ENCODE assay signal across 10 cellular contexts in genomic region chr15:75902129-75902557, GRCh38. TPM values are rescaled to one million over a fixed set of nuclear protein-coding genes. Genes with fewer than 3 reads are reported as not detected.
DNase-seq lines count a peak whose midpoint lies in the region; ATAC-seq and TF ChIP-seq lines count a peak whose summit lies in the region.
"Had no signal": no experiment of that assay in that cellular context is flagged by ENCODE, and none has a peak within 500 bp of the region (broad histone marks: within the 10 kb centered on the region; RNA-seq: fewer than 3 reads in every experiment).

No MANE protein-coding gene starts in this region.

- peaks cover 41% of the 10 kb centered on the region for H3K4me1 Mint-ChIP-seq in CD4-positive, alpha-beta T cell (ENCODE audit: low read depth)
- H3K4me1 Mint-ChIP-seq in activated CD8-positive, alpha-beta T cell treated with anti-CD3 and anti-CD28 coated beads, Interleukin-2, amount 10 ng/mL, durations not matched to agents 7 days and 5 days (ENCODE audit: low read depth), result peaks cover 45% of the 10 kb centered on the region

- POLR2A ChIA-PET in CD4-positive, alpha-beta T cell (lab: Charles Lee), result no interaction called here
- POLR2A ChIA-PET in activated CD8-positive, alpha-beta T cell treated with anti-CD3 and anti-CD28 coated beads, Interleukin-2, amount 10 ng/mL, durations not matched to agents 7 days and 5 days (lab: Charles Lee), result interaction anchor here (1.4 kb wide), 1 partner anchor 60 kb away, joined by 3 read pairs; no protein-coding TSS in a partner anchor

- no peaks in the 10 kb centered on the region for H3K9me3 ChIP-seq in CD4-positive, alpha-beta T cell (ENCODE audit: control insufficient read depth, low read length)
- H3K9me3 ChIP-seq in HAP-1 (no peaks in the 10 kb centered on the region), colonic mucosa (no peaks in the 10 kb centered on the region)
- H3K9me3 ChIP-seq: spleen, testis had no signal

- intact Hi-C loops in CD4-positive, alpha-beta T cell (cut with DNase I, micrococcal nuclease), result loop anchor here (2.0 to 5.0 kb wide), 3 partner anchors 40 to 165 kb away; no protein-coding TSS in a partner anchor
- intact Hi-C loops in colonic mucosa (cut with DNase I), result no loop called here

- no peak overlapping the region for H3K9ac ChIP-seq in colonic mucosa (ENCODE audit: low read depth in 2 of 2, low read length in 2 of 2)

- H3K27ac ChIP-seq in CD4-positive, alpha-beta T cell (ENCODE audit: low read depth, low read length), result no peak overlapping the region
- no peak overlapping the region for H3K27ac ChIP-seq in colonic mucosa
- H3K27ac ChIP-seq: testis had no signal

- TF ChIP-seq CTCF in CD4-positive, alpha-beta T cell (IDR thresholded peaks at IDR 0.05), result no peak
- TF ChIP-seq CTCF in colonic mucosa (IDR thresholded peaks at IDR 0.05), result no peak

- no peak overlapping the region for H3K4me3 ChIP-seq in HAP-1
- no peak overlapping the region for H3K4me3 ChIP-seq in colonic mucosa

- in situ Hi-C loops in HAP-1 (cut with MboI; ENCODE audit: low sequenced_read_pairs), result no loop called here

- CTCF ChIA-PET in CD4-positive, alpha-beta T cell (lab: Charles Lee), result no interaction called here
- CTCF ChIA-PET in activated CD8-positive, alpha-beta T cell treated with anti-CD3 and anti-CD28 coated beads, Interleukin-2, amount 10 ng/mL, durations not matched to agents 7 days and 5 days (lab: Charles Lee), result no interaction called here

- H3K4me1 ChIP-seq in HAP-1 (peaks cover 26% of the 10 kb centered on the region), colonic mucosa (no peaks in the 10 kb centered on the region)
- H3K4me1 ChIP-seq: testis had no signal

- no peak for ATAC-seq in CD4-positive, alpha-beta T cell (ENCODE audit: poor library complexity)
- ATAC-seq in activated CD8-positive, alpha-beta T cell treated with anti-CD3 and anti-CD28 coated beads, Interleukin-2, amount 10 ng/mL, durations not matched to agents 7 days and 5 days, result no peak
- ATAC-seq in GM21576 (IDR thresholded peaks at IDR 0.05; ENCODE audit: unreplicated experiment), result no peak

- no peak for DNase-seq in CD4-positive, alpha-beta T cell
- DNase-seq in HAP-1 (ENCODE audit: low spot score in 2 of 2) (peak; percentile 72 to 78), islet precursor cell (peak; percentile 87), germinal center (ENCODE audit: low spot score) (no peak), NCI-H2107 (lab: John Stamatoyannopoulos, UW) (no peak), colonic mucosa (no peak)
- no peak for DNase-seq in activated CD8-positive, alpha-beta T cell treated with anti-CD3 and anti-CD28 coated beads, Interleukin-2, amount 10 ng/mL, durations not matched to agents 7 days and 5 days
- DNase-seq: spleen, testis had no signal

- no peaks in the 10 kb centered on the region for H3K27me3 Mint-ChIP-seq in CD4-positive, alpha-beta T cell
- no peaks in the 10 kb centered on the region for H3K27me3 Mint-ChIP-seq in activated CD8-positive, alpha-beta T cell treated with anti-CD3 and anti-CD28 coated beads, Interleukin-2, amount 10 ng/mL, durations not matched to agents 7 days and 5 days (ENCODE audit: low read depth)

- peaks cover 34% of the 10 kb centered on the region for H3K36me3 Mint-ChIP-seq in CD4-positive, alpha-beta T cell (ENCODE audit: low read depth)
- H3K36me3 Mint-ChIP-seq in activated CD8-positive, alpha-beta T cell treated with anti-CD3 and anti-CD28 coated beads, Interleukin-2, amount 10 ng/mL, durations not matched to agents 7 days and 5 days (ENCODE audit: low read depth), result peaks cover 31% of the 10 kb centered on the region

- H3K27me3 ChIP-seq in CD4-positive, alpha-beta T cell (ENCODE audit: control insufficient read depth, insufficient read depth, low read length), result no peaks in the 10 kb centered on the region
- H3K27me3 ChIP-seq in HAP-1 (ENCODE audit: low read depth) (no peaks in the 10 kb centered on the region), colonic mucosa (no peaks in the 10 kb centered on the region)
- H3K27me3 ChIP-seq: spleen, testis had no signal

- H3K36me3 ChIP-seq in HAP-1 (replicated peaks) (peaks cover 49% of the 10 kb centered on the region), colonic mucosa (peaks cover under 1% of the 10 kb centered on the region)

- H3K27ac Mint-ChIP-seq in CD4-positive, alpha-beta T cell, result peak overlapping the region; percentile 77
- H3K27ac Mint-ChIP-seq in activated CD8-positive, alpha-beta T cell treated with anti-CD3 and anti-CD28 coated beads, Interleukin-2, amount 10 ng/mL, durations not matched to agents 7 days and 5 days, result peak overlapping the region; percentile 72

- H3K9me3 Mint-ChIP-seq in CD4-positive, alpha-beta T cell, result no peaks in the 10 kb centered on the region
- H3K9me3 Mint-ChIP-seq in activated CD8-positive, alpha-beta T cell treated with anti-CD3 and anti-CD28 coated beads, Interleukin-2, amount 10 ng/mL, durations not matched to agents 7 days and 5 days (ENCODE audit: insufficient read depth), result no peaks in the 10 kb centered on the region

- H3K4me3 Mint-ChIP-seq in CD4-positive, alpha-beta T cell, result peak overlapping the region; percentile 78
- H3K4me3 Mint-ChIP-seq in activated CD8-positive, alpha-beta T cell treated with anti-CD3 and anti-CD28 coated beads, Interleukin-2, amount 10 ng/mL, durations not matched to agents 7 days and 5 days, result peak overlapping the region; percentile 58

RNA-seq across cellular contexts. Expression of gene FBXO22, which starts 1.5 kb away (rescaled TPM):
- 1 to 10 TPM; 5.4 to 7.4 TPM for total RNA-seq in CD4-positive, alpha-beta T cell
- 10 to 100 TPM; 41.4 to 43.4 TPM for total RNA-seq in activated CD8-positive, alpha-beta T cell treated with anti-CD3 and anti-CD28 coated beads, Interleukin-2, amount 10 ng/mL, durations not matched to agents 7 days and 5 days
- 10 to 100 TPM; 30.7 to 40.1 TPM for total RNA-seq in colonic mucosa

RNA-seq across cellular contexts. Expression of gene UBE2Q2, which starts 58.9 kb away (rescaled TPM):
- 10 to 100 TPM; 29.3 to 33.5 TPM for total RNA-seq in CD4-positive, alpha-beta T cell
- total RNA-seq in activated CD8-positive, alpha-beta T cell treated with anti-CD3 and anti-CD28 coated beads, Interleukin-2, amount 10 ng/mL, durations not matched to agents 7 days and 5 days, result 10 to 100 TPM; 27.9 to 28.2 TPM
- total RNA-seq in colonic mucosa, result 10 to 100 TPM; 16.6 to 25.1 TPM

Comparison
In these comparisons a context has a peak if more than half of its experiments do, and no peak if none do; other contexts are left out.
1. DNase-seq: peak in HAP-1 (2 of 2) and islet precursor cell (single experiment); none in CD4-positive, alpha-beta T cell (0 of 10), activated CD8-positive, alpha-beta T cell treated with anti-CD3 and anti-CD28 coated beads, Interleukin-2, amount 10 ng/mL, durations not matched to agents 7 days and 5 days (single experiment), germinal center (single experiment), NCI-H2107 (single experiment) and colonic mucosa (single experiment).